13 cellular contexts compared by ENCODE assay signal in genomic region chr5:66475731-66476130, GRCh38.
A peak's percentile ranks its signal among the peaks of the same experiment; 100 is the strongest.
DNase-seq lines count a peak whose midpoint lies in the region; ATAC-seq lines count a peak whose summit lies in the region.
"Had no signal": no experiment of that assay in that cellular context is flagged by ENCODE, and none has a peak within 500 bp of the region (broad histone marks: within the 10 kb centered on the region; RNA-seq: fewer than 3 reads in every experiment).

No MANE protein-coding gene starts in this region.

- no peak overlapping the region for H2BK120ac ChIP-seq in trophoblast cell (ENCODE audit: insufficient read depth, low read length, poor library complexity)

- no peak overlapping the region for H4K91ac ChIP-seq in trophoblast cell (ENCODE audit: low read depth, low read length)

- H3K9me3 Mint-ChIP-seq in IgD-negative memory B cell (peaks cover 0 to 1% (median 0%) of the 10 kb centered on the region in 3 donors), memory B cell (peaks cover 2% of the 10 kb centered on the region)

- H3K9ac ChIP-seq in trophoblast cell (ENCODE audit: low read length) = no peak overlapping the region
- H3K9ac ChIP-seq: BLaER1 had no signal

- H4K12ac ChIP-seq in trophoblast cell (ENCODE audit: low read depth, low read length) = no peak overlapping the region

- no peak overlapping the region for H2BK5ac ChIP-seq in trophoblast cell (ENCODE audit: low read depth, low read length, poor library complexity)

- H3K27me3 Mint-ChIP-seq in IgD-negative memory B cell (no peaks in the 10 kb centered on the region), memory B cell (no peaks in the 10 kb centered on the region)

- H3K36me3 Mint-ChIP-seq in IgD-negative memory B cell = peaks cover 3% of the 10 kb centered on the region
- H3K36me3 Mint-ChIP-seq in memory B cell = no peaks in the 10 kb centered on the region
- H3K36me3 Mint-ChIP-seq: CD8-positive, alpha-beta memory T cell had no signal

- no peak overlapping the region for H3K27ac ChIP-seq in trophoblast cell (ENCODE audit: low read depth, low read length)
- H3K27ac ChIP-seq: BLaER1 had no signal

- H3K27me3 ChIP-seq in trophoblast cell (ENCODE audit: insufficient read depth, low read length) = no peaks in the 10 kb centered on the region
- H3K27me3 ChIP-seq: BLaER1 had no signal

- H3K4ac ChIP-seq in trophoblast cell (ENCODE audit: low read depth, low read length) = no peak overlapping the region

- H3K79me1 ChIP-seq in trophoblast cell (ENCODE audit: low read length) = no peaks in the 10 kb centered on the region

- H4K8ac ChIP-seq in trophoblast cell (ENCODE audit: low read depth, low read length) = no peak overlapping the region

- intact Hi-C loops in left cardiac atrium (cut with DNase I) = no loop called here

- H3K23ac ChIP-seq in trophoblast cell (ENCODE audit: low read length) = no peak overlapping the region

- H3K27ac Mint-ChIP-seq in IgD-negative memory B cell (peak overlapping the region in 2 of 3 donors; percentile 6 to 20), memory B cell (peak overlapping the region; percentile 70)
- H3K27ac Mint-ChIP-seq: CD8-positive, alpha-beta memory T cell had no signal

- no peaks in the 10 kb centered on the region for H3K79me2 ChIP-seq in trophoblast cell (ENCODE audit: control insufficient read depth, insufficient read depth, low read length, poor library complexity)

- H2AFZ ChIP-seq in trophoblast cell (ENCODE audit: insufficient read depth, low read length, poor library complexity) = no peak overlapping the region

- no peak overlapping the region for H3K4me3 Mint-ChIP-seq in IgD-negative memory B cell
- H3K4me3 Mint-ChIP-seq in memory B cell = no peak overlapping the region
- H3K4me3 Mint-ChIP-seq: CD8-positive, alpha-beta memory T cell had no signal

- no peak overlapping the region for H3K14ac ChIP-seq in trophoblast cell (ENCODE audit: low read length)

- H2AK5ac ChIP-seq in trophoblast cell (ENCODE audit: low read length) = no peak overlapping the region

- H3K18ac ChIP-seq in trophoblast cell (ENCODE audit: low read length) = no peak overlapping the region

- no peaks in the 10 kb centered on the region for H3K9me3 ChIP-seq in trophoblast cell (ENCODE audit: insufficient read depth, low read depth, low read length)

- H3K4me3 ChIP-seq in trophoblast cell (ENCODE audit: low read depth, low read length) = no peak overlapping the region
- H3K4me3 ChIP-seq: BLaER1 had no signal

- peaks cover 0 to 2% of the 10 kb centered on the region in 2 experiments for H3K4me1 ChIP-seq in trophoblast cell (ENCODE audit: control insufficient read depth in 1 of 2, insufficient read depth in 2 of 2, low read length in 2 of 2)
- H3K4me1 ChIP-seq: BLaER1 had no signal

- H3K4me1 Mint-ChIP-seq in IgD-negative memory B cell = peaks cover 9 to 23% (median 18%) of the 10 kb centered on the region in 3 donors
- peaks cover 13% of the 10 kb centered on the region for H3K4me1 Mint-ChIP-seq in memory B cell
- H3K4me1 Mint-ChIP-seq: CD8-positive, alpha-beta memory T cell had no signal

- H3K4me2 ChIP-seq in trophoblast cell (ENCODE audit: low read length) = no peak overlapping the region
- H3K4me2 ChIP-seq: BLaER1 had no signal

- no peaks in the 10 kb centered on the region for H3K36me3 ChIP-seq in trophoblast cell (ENCODE audit: control insufficient read depth in 1 of 2, insufficient read depth in 2 of 2, low read length in 2 of 2)
- H3K36me3 ChIP-seq: BLaER1 had no signal

- peak; percentile 34 for DNase-seq in ELF-1 (ENCODE audit: low read depth, low spot score)
- DNase-seq in memory B cell (ENCODE audit: low spot score in 2 of 2) = no peak
- DNase-seq in trophoblast cell = peak; percentile 73 to 81
- no peak for DNase-seq in NOMO-1 treated with dmso at 0.1 percent for 144 hours (lab: John Stamatoyannopoulos, UW; ENCODE audit: unreplicated experiment)
- no peak for DNase-seq in left cardiac atrium
- DNase-seq: 8988T; AML-193; CD8-positive, alpha-beta memory T cell; DMS53; H7 had no signal

- no CpG with 5 or more reads among the region's 4 CpGs for WGBS in trophoblast cell (ENCODE audit: extremely low coverage, insufficient coverage, insufficient read length)

- no peak overlapping the region for H2BK12ac ChIP-seq in trophoblast cell (ENCODE audit: low read length)

- ATAC-seq in memory B cell (ENCODE audit: low read depth) (no peak), GM21381 (IDR thresholded peaks at IDR 0.05; ENCODE audit: unreplicated experiment) (no peak), left cardiac atrium (no peak)

Comparison
In these comparisons a context has a peak if more than half of its experiments do, and no peak if none do; other contexts are left out.
1. DNase-seq: peak in ELF-1 (single experiment) and trophoblast cell (2 of 2); none in memory B cell (0 of 2), NOMO-1 treated with dmso at 0.1 percent for 144 hours (single experiment) and left cardiac atrium (single experiment).